16 cellular contexts compared by ENCODE assay signal in genomic region chr20:58429303-58429702, GRCh38. TPM values are rescaled to one million over a fixed set of nuclear protein-coding genes. Genes with fewer than 3 reads are reported as not detected.
DNase-seq lines count a peak whose midpoint lies in the region; ATAC-seq, FAIRE-seq and TF ChIP-seq lines count a peak whose summit lies in the region.
"Had no signal": no experiment of that assay in that cellular context is flagged by ENCODE, and none has a peak within 500 bp of the region (broad histone marks: within the 10 kb centered on the region; RNA-seq: fewer than 3 reads in every experiment).

No MANE protein-coding gene starts in this region.

- 0 out of 2 replicates have a peak, but pooled peaks cover 7% of the 10 kb centered on the region for H4K20me1 ChIP-seq in HepG2 (ENCODE audit: insufficient read depth, low read length)
- peaks cover 36% of the 10 kb centered on the region; the same call in 1 of the 2 replicates for H4K20me1 ChIP-seq in PC-3 (ENCODE audit: low read length)
- H4K20me1 ChIP-seq in H1 (replicated peaks in 1 of 2; ENCODE audit: control insufficient read depth in 1 of 2, insufficient read depth in 2 of 2, low read length in 2 of 2) = peaks cover 0 to 2% of the 10 kb centered on the region in 2 experiments

- FAIRE-seq in HepG2 (lab: Jason Lieb, UNC) (peak; percentile 39), H1 (lab: Jason Lieb, UNC) (no peak)
- FAIRE-seq: GM12878 had no signal

- no peaks in the 10 kb centered on the region for H3K9me2 ChIP-seq in PC-3 (replicated peaks; ENCODE audit: low read length)

- H4K8ac ChIP-seq in H1 (ENCODE audit: extremely low read depth, insufficient read depth, low read length) (no peak overlapping the region), mesendoderm (ENCODE audit: low read depth, low read length) (no peak overlapping the region)

- H3K27ac ChIP-seq in HepG2 (ENCODE audit: extremely low read length, insufficient read depth, low read length) (no peak overlapping the region), right lobe of liver (no peak overlapping the region), PC-3 (ENCODE audit: low read length) (no peak overlapping the region), H1 (ENCODE audit: low read depth, low read length) (no peak overlapping the region), mesendoderm (ENCODE audit: low read depth, low read length) (no peak overlapping the region), left lung (no peak overlapping the region)
- H3K27ac ChIP-seq: 22Rv1 had no signal

- H4K91ac ChIP-seq in H1 (replicated peaks; ENCODE audit: insufficient read length, low read length) = no peak overlapping the region

- H3K9ac ChIP-seq in HepG2 (ENCODE audit: insufficient read depth, low read depth, low read length) = no peak overlapping the region
- no peak overlapping the region for H3K9ac ChIP-seq in PC-3 (ENCODE audit: low read length)
- H3K9ac ChIP-seq in H1 (replicated peaks in 1 of 4; ENCODE audit: extremely low read depth in 1 of 4, low read depth in 3 of 4, low read length in 3 of 4) = no peak overlapping the region
- no peak overlapping the region for H3K9ac ChIP-seq in mesendoderm (ENCODE audit: low read length)

- H2AK5ac ChIP-seq in H1 (ENCODE audit: low read depth, low read length) (no peak overlapping the region; the same call in 1 of the 2 replicates), mesendoderm (ENCODE audit: low read length) (no peak overlapping the region)

- H3K4me2 ChIP-seq in HepG2 (ENCODE audit: low read depth, low read length) (no peak overlapping the region), PC-3 (ENCODE audit: low read length) (no peak overlapping the region), H1 (ENCODE audit: insufficient read depth in 1 of 2, low read depth in 2 of 2, low read length in 2 of 2) (no peak overlapping the region), mesendoderm (ENCODE audit: low read length) (no peak overlapping the region)

- in situ Hi-C loops in HepG2 (cut with HindIII; ENCODE audit: extremely low pct_ligation_motif_present, low pct_unique_long_range_greater_than_20kb) = no loop called here

- H2BK15ac ChIP-seq in H1 (ENCODE audit: low read length) (no peak overlapping the region), mesendoderm (replicated peaks; ENCODE audit: low read depth) (no peak overlapping the region)

- TF ChIP-seq EP300 in HepG2 (IDR thresholded peaks at IDR 0.05; ENCODE audit: low read depth in 2 of 2, low read length in 2 of 2) = no peak
- TF ChIP-seq EP300 in HepG2 (CRISPR knock-in tag; IDR thresholded peaks at IDR 0.05; ENCODE audit: borderline replicate concordance) = no peak
- TF ChIP-seq EP300 in H1 (IDR thresholded peaks at IDR 0.05; ENCODE audit: borderline replicate concordance in 1 of 2, low read depth in 2 of 2, low read length in 2 of 2) = no peak

- H3K4me3 ChIP-seq in HepG2 (replicated peaks in 1 of 3; ENCODE audit: insufficient read depth in 1 of 3, low read depth in 2 of 3, low read length in 3 of 3) (no peak overlapping the region), right lobe of liver (no peak overlapping the region), PC-3 (ENCODE audit: low read length) (no peak overlapping the region), H1 (ENCODE audit: extremely low read depth in 1 of 4, insufficient read depth in 2 of 4, low read depth in 3 of 4, low read length in 4 of 4) (no peak overlapping the region), mesendoderm (ENCODE audit: low read length) (no peak overlapping the region), left lung (no peak overlapping the region)
- H3K4me3 ChIP-seq: GM12878 had no signal

- H2BK20ac ChIP-seq in H1 (ENCODE audit: low read length) = no peak overlapping the region

- intact Hi-C loops in HepG2 (cut with micrococcal nuclease; ENCODE audit: unreplicated experiment) = no loop called here
- intact Hi-C loops in right lobe of liver (cut with DNase I) = no loop called here
- intact Hi-C loops in PC-3 (cut with micrococcal nuclease) = no loop called here
- intact Hi-C loops in left lung (cut with DNase I) = no loop called here

- H2BK120ac ChIP-seq in H1 (replicated peaks; ENCODE audit: low read depth, low read length) (no peak overlapping the region), mesendoderm (ENCODE audit: low read depth, low read length) (no peak overlapping the region)

- TF ChIP-seq CTCF in HepG2 (CRISPR knock-in tag; IDR thresholded peaks at IDR 0.05) (peak; percentile 46), right lobe of liver (IDR thresholded peaks at IDR 0.05) (peak in 1 of 4 donors; percentile 5), PC-3 (conservative IDR thresholded peaks at IDR 0.05; ENCODE audit: low read depth, low read length) (peak; percentile 36; the same call in 1 of the 2 replicates), H1 (IDR thresholded peaks at IDR 0.05; ENCODE audit: control extremely low read depth in 1 of 3, insufficient read depth in 1 of 3, low read depth in 1 of 3, low read length in 3 of 3) (peak in 2 of 3 experiments; percentile 20 to 58; a peak in 2 of 4 replicates), left lung (IDR thresholded peaks at IDR 0.05) (no peak)

- TF ChIP-seq RAD21 in HepG2 (CRISPR knock-in tag; IDR thresholded peaks at IDR 0.05) = no peak
- TF ChIP-seq RAD21 in H1 (IDR thresholded peaks at IDR 0.05 in 1 of 2, conservative IDR thresholded peaks at IDR 0.05 in 1 of 2; ENCODE audit: low read depth in 2 of 2, low read length in 2 of 2) = peak in 1 of 2 experiments; percentile 28; a peak in 2 of 4 replicates

- no peaks in the 10 kb centered on the region for H3K27me3 ChIP-seq in HepG2 (ENCODE audit: control insufficient read depth in 1 of 2, insufficient read depth in 2 of 2, low read length in 2 of 2)
- no peaks in the 10 kb centered on the region for H3K27me3 ChIP-seq in right lobe of liver
- H3K27me3 ChIP-seq in PC-3 (ENCODE audit: low read length) = no peaks in the 10 kb centered on the region
- H3K27me3 ChIP-seq in H1 (replicated peaks in 1 of 4; ENCODE audit: control insufficient read depth in 3 of 4, extremely low read depth in 1 of 4, insufficient read depth in 3 of 4, low read length in 3 of 4) = no peaks in the 10 kb centered on the region
- no peaks in the 10 kb centered on the region for H3K27me3 ChIP-seq in mesendoderm (ENCODE audit: insufficient read depth, low read length, poor library complexity)
- no peaks in the 10 kb centered on the region for H3K27me3 ChIP-seq in left lung

- peaks cover 9% of the 10 kb centered on the region for H3K79me1 ChIP-seq in H1 (ENCODE audit: low read depth, low read length)
- peaks cover 32% of the 10 kb centered on the region for H3K79me1 ChIP-seq in mesendoderm (ENCODE audit: low read length)

- no peak overlapping the region; the same call in 1 of the 2 replicates for H2BK5ac ChIP-seq in H1 (ENCODE audit: low read depth, low read length)
- no peak overlapping the region for H2BK5ac ChIP-seq in mesendoderm (ENCODE audit: low read length)

- peak; percentile 80 for ATAC-seq in HepG2
- ATAC-seq in right lobe of liver = no peak
- no peak for ATAC-seq in PC-3
- ATAC-seq in HG03520 (IDR thresholded peaks at IDR 0.05; ENCODE audit: unreplicated experiment) = no peak
- no peak for ATAC-seq in left lung
- ATAC-seq: GM12878 had no signal

- DNase-seq in HepG2 (ENCODE audit: low spot score) (no peak), right lobe of liver (no peak), PC-3 (no peak), H1 (ENCODE audit: low read depth in 1 of 2, low spot score in 2 of 2) (no peak), mesendoderm (peak; percentile 28), 8988T (no peak), left lung (no peak)
- DNase-seq: ACHN; C1 segment of cervical spinal cord; Calu3; CD4-positive, alpha-beta T cell; DMS 273 treated with DMSO at 0.1 percent for 48 hours; DMS79 had no signal

- H4K5ac ChIP-seq in H1 (ENCODE audit: insufficient read length, low read depth, low read length) (no peak overlapping the region), mesendoderm (ENCODE audit: low read length) (no peak overlapping the region)

- H3K23ac ChIP-seq in H1 (ENCODE audit: insufficient read length) (no peak overlapping the region), mesendoderm (ENCODE audit: low read length) (no peak overlapping the region)

- H2AFZ ChIP-seq in HepG2 (ENCODE audit: low read length) (no peak overlapping the region), PC-3 (ENCODE audit: low read length) (no peak overlapping the region), H1 (ENCODE audit: low read length) (no peak overlapping the region)

- CTCF ChIA-PET in HepG2 (lab: Yijun Ruan, JAX; ENCODE audit: low intra/inter-chr PET ratio, low total read pairs) (no interaction called here), PC-3 (lab: Charles Lee) (interaction anchor here (0.6 kb wide), 1 partner anchor 7 kb away, joined by 3 read pairs; no protein-coding TSS in a partner anchor), H1 (lab: Charles Lee; ENCODE audit: partially characterized antibody) (interaction anchor here (0.6 to 2.0 kb wide), 10 partner anchors 9 to 195 kb away, joined by 3 to 9 read pairs (median 3); no protein-coding TSS in a partner anchor)

- H3K36me3 ChIP-seq in HepG2 (replicated peaks in 1 of 2; ENCODE audit: control insufficient read depth in 1 of 2, insufficient read depth in 2 of 2, low read length in 2 of 2) (peaks cover 17 to 52% of the 10 kb centered on the region in 2 experiments), right lobe of liver (no peaks in the 10 kb centered on the region), PC-3 (ENCODE audit: low read depth, low read length) (peaks cover 40% of the 10 kb centered on the region; the same call in 1 of the 2 replicates), H1 (ENCODE audit: control insufficient read depth in 2 of 4, insufficient read depth in 4 of 4, low read length in 3 of 4) (peaks cover 0 to 10% (median 3%) of the 10 kb centered on the region in 4 experiments; a peak in 2 of 8 replicates), mesendoderm (ENCODE audit: control insufficient read depth, insufficient read depth, low read length) (no peaks in the 10 kb centered on the region), left lung (peaks cover 0 to 9% of the 10 kb centered on the region in 2 donors)

- H3K18ac ChIP-seq in H1 (ENCODE audit: extremely low read depth, low read length) = 0 out of 2 replicates have a peak overlapping the region, but pooled peaks have one; percentile 60
- H3K18ac ChIP-seq in mesendoderm (ENCODE audit: low read length) = no peak overlapping the region

- no peaks in the 10 kb centered on the region for H3K9me3 ChIP-seq in HepG2 (ENCODE audit: low read length)
- no peaks in the 10 kb centered on the region for H3K9me3 ChIP-seq in right lobe of liver
- no peaks in the 10 kb centered on the region for H3K9me3 ChIP-seq in PC-3 (ENCODE audit: low read length)
- H3K9me3 ChIP-seq in H1 (ENCODE audit: insufficient read depth in 2 of 2, low read depth in 1 of 2, low read length in 1 of 2) = peaks cover 9 to 10% of the 10 kb centered on the region in 2 experiments; a peak in 3 of 4 replicates
- H3K9me3 ChIP-seq in left lung = no peaks in the 10 kb centered on the region

- H2BK12ac ChIP-seq in H1 (ENCODE audit: low read depth, low read length) = no peak overlapping the region

- H3K56ac ChIP-seq in H1 (replicated peaks; ENCODE audit: insufficient read length, low read depth, low read length) (no peak overlapping the region), mesendoderm (ENCODE audit: low read length) (no peak overlapping the region)

- H3K23me2 ChIP-seq in H1 (ENCODE audit: low read depth, low read length) = no peaks in the 10 kb centered on the region

- no TSS peak for BruUV-seq in HepG2 (replicated peaks; lab: Mats Ljungman, UMichigan)
- no TSS peak for BruUV-seq in PC-3 (replicated peaks; lab: Mats Ljungman, UMichigan)

- no peak for TF ChIP-seq POLR2A in HepG2 (IDR thresholded peaks at IDR 0.05; ENCODE audit: insufficient read depth in 1 of 2, low read depth in 2 of 2, low read length in 2 of 2)
- no peak for TF ChIP-seq POLR2A in right lobe of liver (IDR thresholded peaks at IDR 0.05)
- TF ChIP-seq POLR2A in H1 (IDR thresholded peaks at IDR 0.05; ENCODE audit: control extremely low read depth in 1 of 2, low read depth in 2 of 2, low read length in 2 of 2) = no peak

- peaks cover 16% of the 10 kb centered on the region for H3K4me1 ChIP-seq in HepG2 (ENCODE audit: insufficient read depth, low read length)
- peaks cover 0 to 34% (median 18%) of the 10 kb centered on the region in 4 donors for H3K4me1 ChIP-seq in right lobe of liver
- H3K4me1 ChIP-seq in PC-3 (ENCODE audit: insufficient read depth, low read length) = peaks cover 9% of the 10 kb centered on the region; the same call in 1 of the 2 replicates
- H3K4me1 ChIP-seq in H1 (replicated peaks in 1 of 4; ENCODE audit: control insufficient read depth in 3 of 4, insufficient read depth in 4 of 4, low read length in 3 of 4) = peaks cover 0 to 15% (median 6%) of the 10 kb centered on the region in 4 experiments; a peak in 4 of 7 replicates
- peaks cover 2% of the 10 kb centered on the region for H3K4me1 ChIP-seq in mesendoderm (ENCODE audit: control insufficient read depth, low read depth, low read length)
- H3K4me1 ChIP-seq in left lung = peaks cover 0 to 11% of the 10 kb centered on the region in 2 donors

- POLR2A ChIA-PET in HepG2 (lab: Yijun Ruan, JAX) (no interaction called here), PC-3 (lab: Charles Lee; ENCODE audit: unreplicated experiment) (no interaction called here), H1 (lab: Charles Lee; ENCODE audit: partially characterized antibody) (no interaction called here)

- H3K79me2 ChIP-seq in HepG2 (ENCODE audit: insufficient read depth, low read length) (peaks cover 86% of the 10 kb centered on the region), PC-3 (ENCODE audit: low read length) (peaks cover 97% of the 10 kb centered on the region), H1 (ENCODE audit: control insufficient read depth in 1 of 2, insufficient read depth in 2 of 2, low read length in 2 of 2) (peaks cover 10 to 85% of the 10 kb centered on the region in 2 experiments; a peak in 3 of 4 replicates), mesendoderm (ENCODE audit: control insufficient read depth, insufficient read depth, low read length) (peaks cover 32% of the 10 kb centered on the region)

- H3K4ac ChIP-seq in H1 (replicated peaks; ENCODE audit: insufficient read length, low read depth, low read length) = no peak overlapping the region
- H3K4ac ChIP-seq in mesendoderm (ENCODE audit: low read depth, low read length) = no peak overlapping the region

- 97% methylated on average over 7 of the region's 7 CpGs for WGBS in HepG2 (ENCODE audit: low lambda C conversion rate)
- 100% methylated on average over 3 of the region's 7 CpGs for WGBS in right lobe of liver (ENCODE audit: insufficient coverage, low coverage, low lambda C conversion rate, missing lambda C conversion rate)
- 90% methylated on average over 7 of the region's 7 CpGs; no CpG with 5 or more reads in 1 of the 2 experiments for WGBS in H1 (ENCODE audit: extremely low coverage in 1 of 2, insufficient coverage in 1 of 2, insufficient read length in 1 of 2, insufficient replicate concordance in 2 of 2, low coverage in 1 of 2, low lambda C conversion rate in 2 of 2, missing lambda C conversion rate in 1 of 2), 2 experiments
- WGBS in mesendoderm (ENCODE audit: extremely low coverage, insufficient coverage, low lambda C conversion rate) = no CpG with 5 or more reads among the region's 7 CpGs

- H3F3A ChIP-seq in PC-3 (ENCODE audit: low read length, unreplicated experiment) = no peaks in the 10 kb centered on the region

- no peak overlapping the region for H3K14ac ChIP-seq in H1 (ENCODE audit: insufficient read length)

RNA-seq across cellular contexts. Expression of gene VAPB, which starts 40.3 kb away (rescaled TPM):
- 18.6 and 39.5 TPM in 2 replicates for total RNA-seq in HepG2 (2016; rRNA removed; fragmentation: Illumina TruSeq; extraction: Trizol)
- total RNA-seq in HepG2 (2016; cell fraction: cytosol; rRNA removed; fragmentation: Illumina TruSeq; extraction: Trizol; ENCODE audit: low read depth) = 8.4 and 10.3 TPM in 2 replicates
- total RNA-seq in HepG2 (2016; cell fraction: insoluble cytoplasmic fraction; rRNA removed; fragmentation: Illumina TruSeq; extraction: Trizol) = 17.8 and 34.8 TPM in 2 replicates
- 22.3 and 22.4 TPM in 2 replicates for total RNA-seq in HepG2 (2016; cell fraction: membrane; rRNA removed; fragmentation: Illumina TruSeq; extraction: Trizol)
- total RNA-seq in HepG2 (2016; cell fraction: nucleus; rRNA removed; fragmentation: Illumina TruSeq; extraction: Trizol) = 26.5 and 27.8 TPM in 2 replicates
- 40.5 and 48.5 TPM in 2 replicates for polyA plus RNA-seq in HepG2 (2011; rRNA removed)
- 28.8 and 43.5 TPM in 2 replicates for polyA plus RNA-seq in HepG2 (2011; cell fraction: cytosol; rRNA removed)
- 25.8 and 29.7 TPM in 2 replicates for polyA plus RNA-seq in HepG2 (2011; cell fraction: nucleus; rRNA removed)
- 65.3 and 69.0 TPM in 2 replicates for polyA plus RNA-seq in HepG2 (2012)
- polyA plus RNA-seq in HepG2 (2016; cell fraction: cytosol; fragmentation: Illumina TruSeq; extraction: Trizol; ENCODE audit: low read depth) = 10.2 and 12.1 TPM in 2 replicates
- 58.7 and 72.2 TPM in 2 replicates for polyA plus RNA-seq in HepG2 (2016; cell fraction: insoluble cytoplasmic fraction; fragmentation: Illumina TruSeq; extraction: Trizol; ENCODE audit: low read depth)
- polyA plus RNA-seq in HepG2 (2016; cell fraction: membrane; fragmentation: Illumina TruSeq; extraction: Trizol; ENCODE audit: low read depth) = 23.4 and 25.9 TPM in 2 replicates
- 58.8 and 66.1 TPM in 2 replicates for polyA plus RNA-seq in HepG2 (2016; cell fraction: nucleus; fragmentation: Illumina TruSeq; extraction: Trizol; ENCODE audit: insufficient read depth, low read depth)
- 31.5 and 42.0 TPM in 2 replicates for polyA minus RNA-seq in HepG2 (2011; rRNA and poly(A)+ RNA removed; ENCODE audit: low replicate concordance)
- 26.7 and 39.2 TPM in 2 replicates for polyA minus RNA-seq in HepG2 (2011; cell fraction: cytosol; rRNA and poly(A)+ RNA removed)
- polyA minus RNA-seq in HepG2 (2011; cell fraction: nucleus; rRNA and poly(A)+ RNA removed) = 50.6 and 58.1 TPM in 2 replicates
- 10 to 100 TPM; 17.5 to 42.9 (median 31.4) TPM for total RNA-seq in right lobe of liver
- 16.5 and 23.0 TPM in 2 replicates for total RNA-seq in PC-3 (2014; rRNA removed)
- 57.1 and 62.8 TPM in 2 replicates for total RNA-seq in H1 (2021; fragmentation: NEBNext Ultra II Directional; extraction: Animal tissue kit (Norgen Biotek cat#: 25700))
- polyA plus RNA-seq in H1 (2011; rRNA removed) = 20.8 and 24.4 TPM in 2 replicates
- 28.6 TPM for polyA plus RNA-seq in H1 (2011; cell fraction: cytosol; rRNA removed)
- 17.8 TPM for polyA plus RNA-seq in H1 (2011; cell fraction: nucleus; rRNA removed)
- polyA plus RNA-seq in H1 (2012, experiment 1 of 2) = 41.8 to 48.7 TPM (median 43.8 TPM) in 4 replicates
- polyA plus RNA-seq in H1 (2012, experiment 2 of 2) = 19.7 TPM
- 24.6 TPM for polyA plus RNA-seq in H1 (2013, experiment 1 of 2)
- polyA plus RNA-seq in H1 (2013, experiment 2 of 2) = 28.1 TPM
- polyA minus RNA-seq in H1 (2011; rRNA and poly(A)+ RNA removed) = 16.9 and 17.8 TPM in 2 replicates
- polyA minus RNA-seq in H1 (2011; cell fraction: cytosol; rRNA and poly(A)+ RNA removed) = 20.2 TPM
- polyA minus RNA-seq in H1 (2011; cell fraction: nucleus; rRNA and poly(A)+ RNA removed) = 15.5 TPM
- polyA plus RNA-seq in mesendoderm (2013, experiment 1 of 2) = 36.0 TPM
- 35.9 TPM for polyA plus RNA-seq in mesendoderm (2013, experiment 2 of 2)
- total RNA-seq in left lung = 10 to 100 TPM; 49.7 to 52.9 TPM

Comparison
In these comparisons a context has a peak if more than half of its experiments do, and no peak if none do; other contexts are left out.
1. CTCF ChIP-seq: peak in HepG2 (single experiment), PC-3 (single experiment) and H1 (2 of 3); none in left lung (0 of 2).
2. Of the 41 proteins assayed by ChIP-seq in both HepG2 and H1: peak only in HepG2: none; only in H1: none; in both: CTCF; in neither: 39; mixed calls (peak in some experiments, not most) for 1.